In the genomic region with DNA sequence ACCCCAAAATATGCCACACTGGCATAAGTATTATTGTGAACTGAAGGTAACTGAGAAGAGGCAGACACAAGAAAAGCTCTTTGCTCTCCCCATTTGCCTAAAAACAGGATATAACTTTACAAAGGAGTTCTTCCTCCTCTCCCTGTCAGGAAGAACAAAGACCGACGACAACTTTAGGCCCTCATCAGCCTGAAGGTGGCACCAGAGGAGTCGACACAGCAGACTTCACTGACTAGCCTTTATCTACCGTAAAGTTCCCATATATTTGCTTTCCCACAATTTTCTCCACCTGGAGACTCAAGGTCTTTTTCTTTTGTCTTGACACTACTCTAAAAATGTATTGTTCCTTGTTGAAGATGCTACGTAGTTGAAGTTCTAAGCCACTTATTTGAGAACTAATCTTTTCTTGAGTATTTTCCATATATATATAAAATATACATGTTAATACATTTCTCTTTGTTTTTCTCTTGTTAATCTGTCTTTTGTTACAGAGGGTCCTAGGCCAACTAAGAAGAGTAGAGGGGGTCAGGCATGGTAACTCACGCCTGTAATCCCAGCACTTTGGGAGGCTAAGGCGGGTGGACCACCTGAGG, we compare ENCODE assay signal across 7 cellular contexts. TPM values are rescaled to one million over a fixed set of nuclear protein-coding genes. Genes with fewer than 3 reads are reported as not detected.
DNase-seq lines count a peak whose midpoint lies in the region; ATAC-seq, FAIRE-seq and TF ChIP-seq lines count a peak whose summit lies in the region.

No MANE protein-coding gene starts in this region.

- H3K27me3 ChIP-seq in H1 (replicated peaks in 1 of 4; ENCODE audit: control insufficient read depth in 3 of 4, extremely low read depth in 1 of 4, insufficient read depth in 3 of 4, low read length in 3 of 4): no peaks in the 10 kb centered on the region
- H3K27me3 ChIP-seq in upper lobe of left lung: no peaks in the 10 kb centered on the region

- no peak overlapping the region for H3K23ac ChIP-seq in H1 (ENCODE audit: insufficient read length)

- H4K8ac ChIP-seq in H1 (ENCODE audit: extremely low read depth, insufficient read depth, low read length): no peak overlapping the region

- no peak overlapping the region for H2BK5ac ChIP-seq in H1 (ENCODE audit: low read depth, low read length)

- H2BK20ac ChIP-seq in H1 (ENCODE audit: low read length): peak overlapping the region; percentile 43; the same call in 1 of the 2 replicates

- H3K79me2 ChIP-seq in H1 (ENCODE audit: control insufficient read depth in 1 of 2, insufficient read depth in 2 of 2, low read length in 2 of 2): no peaks in the 10 kb centered on the region

- H3K36me3 ChIP-seq in H1 (ENCODE audit: control insufficient read depth in 2 of 4, insufficient read depth in 4 of 4, low read length in 3 of 4): no peaks in the 10 kb centered on the region
- H3K36me3 ChIP-seq in upper lobe of left lung: no peaks in the 10 kb centered on the region

- H3K4me3 ChIP-seq in H1 (ENCODE audit: extremely low read depth in 1 of 4, insufficient read depth in 2 of 4, low read depth in 3 of 4, low read length in 4 of 4) (no peak overlapping the region), upper lobe of left lung (no peak overlapping the region)

- H2AFZ ChIP-seq in H1 (ENCODE audit: low read length): peak overlapping the region; percentile 96; the same call in 1 of the 2 replicates

- H3K27ac ChIP-seq in H1 (ENCODE audit: low read depth, low read length): no peak overlapping the region
- H3K27ac ChIP-seq in upper lobe of left lung: peak overlapping the region in 3 of 4 donors; percentile 17 to 55 (median 42)

- TF ChIP-seq EP300 in H1 (IDR thresholded peaks at IDR 0.05; ENCODE audit: borderline replicate concordance in 1 of 2, low read depth in 2 of 2, low read length in 2 of 2) (no peak), upper lobe of left lung (IDR thresholded peaks at IDR 0.05) (no peak)

- H3K18ac ChIP-seq in H1 (ENCODE audit: extremely low read depth, low read length): 0 out of 2 replicates have a peak overlapping the region, but pooled peaks have one; percentile 25

- POLR2A ChIA-PET in H1 (lab: Charles Lee; ENCODE audit: partially characterized antibody): interaction anchor here (0.6 to 1.3 kb wide), 3 partner anchors 55 to 1161 kb away, joined by 3 to 4 read pairs (median 3); no protein-coding TSS in a partner anchor

- H3K56ac ChIP-seq in H1 (replicated peaks; ENCODE audit: insufficient read length, low read depth, low read length): no peak overlapping the region

- H3K4ac ChIP-seq in H1 (replicated peaks; ENCODE audit: insufficient read length, low read depth, low read length): no peak overlapping the region

- H4K91ac ChIP-seq in H1 (replicated peaks; ENCODE audit: insufficient read length, low read length): no peak overlapping the region

- no peak overlapping the region for H3K9ac ChIP-seq in H1 (replicated peaks in 1 of 4; ENCODE audit: extremely low read depth in 1 of 4, low read depth in 3 of 4, low read length in 3 of 4)

- H2AK5ac ChIP-seq in H1 (ENCODE audit: low read depth, low read length): no peak overlapping the region

- H4K20me1 ChIP-seq in H1 (replicated peaks in 1 of 2; ENCODE audit: control insufficient read depth in 1 of 2, insufficient read depth in 2 of 2, low read length in 2 of 2): no peaks in the 10 kb centered on the region

- 39% methylated on average over 7 of the region's 7 CpGs; no CpG with 5 or more reads in 1 of the 2 experiments for WGBS in H1 (ENCODE audit: extremely low coverage in 1 of 2, insufficient coverage in 1 of 2, insufficient read length in 1 of 2, insufficient replicate concordance in 2 of 2, low coverage in 1 of 2, low lambda C conversion rate in 2 of 2, missing lambda C conversion rate in 1 of 2), 2 experiments
- 38 to 45% methylated on average over 7 of the region's 7 CpGs for WGBS in upper lobe of left lung, 2 donors

- in situ Hi-C loops in SK-MEL-5 (cut with HindIII; ENCODE audit: low pct_unique_long_range_greater_than_20kb, low sequenced_read_pairs): no loop called here

- H3K14ac ChIP-seq in H1 (ENCODE audit: insufficient read length): no peak overlapping the region

- H2BK15ac ChIP-seq in H1 (ENCODE audit: low read length): no peak overlapping the region

- peak; percentile 66 to 76 (median 67) for TF ChIP-seq CTCF in H1 (IDR thresholded peaks at IDR 0.05; ENCODE audit: control extremely low read depth in 1 of 3, insufficient read depth in 1 of 3, low read depth in 1 of 3, low read length in 3 of 3)
- peak; percentile 31 to 50 (median 35) for TF ChIP-seq CTCF in upper lobe of left lung (IDR thresholded peaks at IDR 0.05)

- no peak overlapping the region for H2BK12ac ChIP-seq in H1 (ENCODE audit: low read depth, low read length)

- no peaks in the 10 kb centered on the region for H3K9me3 ChIP-seq in H1 (ENCODE audit: insufficient read depth in 2 of 2, low read depth in 1 of 2, low read length in 1 of 2)
- no peaks in the 10 kb centered on the region for H3K9me3 ChIP-seq in upper lobe of left lung

- no peak overlapping the region; a peak in 1 of 4 replicates for H3K4me2 ChIP-seq in H1 (ENCODE audit: insufficient read depth in 1 of 2, low read depth in 2 of 2, low read length in 2 of 2)

- no peaks in the 10 kb centered on the region for H3K79me1 ChIP-seq in H1 (ENCODE audit: low read depth, low read length)

- no peak overlapping the region for H4K5ac ChIP-seq in H1 (ENCODE audit: insufficient read length, low read depth, low read length)

- H3K23me2 ChIP-seq in H1 (ENCODE audit: low read depth, low read length): no peaks in the 10 kb centered on the region

- CTCF ChIA-PET in H1 (lab: Charles Lee; ENCODE audit: partially characterized antibody): interaction anchor here (1.0 to 15.2 kb wide), 12 partner anchors 9 to 102 kb away, joined by 3 to 198 read pairs (median 6); partner anchors contain the start of gene XIRP1

- TF ChIP-seq POLR2A in H1 (IDR thresholded peaks at IDR 0.05; ENCODE audit: control extremely low read depth in 1 of 2, low read depth in 2 of 2, low read length in 2 of 2) (no peak), upper lobe of left lung (IDR thresholded peaks at IDR 0.05) (no peak)

- peak; percentile 68 for FAIRE-seq in H1 (lab: Jason Lieb, UNC)

- no peak overlapping the region for H2BK120ac ChIP-seq in H1 (replicated peaks; ENCODE audit: low read depth, low read length)

- H3K4me1 ChIP-seq in H1 (replicated peaks in 1 of 4; ENCODE audit: control insufficient read depth in 3 of 4, insufficient read depth in 4 of 4, low read length in 3 of 4) (peaks cover 0 to 11% (median 6%) of the 10 kb centered on the region in 4 experiments; a peak in 5 of 7 replicates), upper lobe of left lung (peaks cover 4 to 8% (median 5%) of the 10 kb centered on the region in 4 donors)

- peak; percentile 58 to 71 for TF ChIP-seq RAD21 in H1 (IDR thresholded peaks at IDR 0.05 in 1 of 2, conservative IDR thresholded peaks at IDR 0.05 in 1 of 2; ENCODE audit: low read depth in 2 of 2, low read length in 2 of 2)

- DNase-seq in ELF-1 (ENCODE audit: low read depth, low spot score) (peak; percentile 65), SK-MEL-5 (ENCODE audit: low read depth, low spot score) (peak; percentile 71), H1 (ENCODE audit: low read depth in 1 of 2, low spot score in 2 of 2) (no peak), lung microvascular endothelial cell (ENCODE audit: low read depth in 2 of 2) (peak; percentile 73 to 78), upper lobe of left lung (peak in 1 of 2 donors; percentile 61)

- ATAC-seq in HG02759 (IDR thresholded peaks at IDR 0.05; ENCODE audit: unreplicated experiment) (peak; percentile 48), upper lobe of left lung (ENCODE audit: low FRiP score in 2 of 2) (peak in 1 of 2 donors; percentile 84), HG02870 (IDR thresholded peaks at IDR 0.05; ENCODE audit: unreplicated experiment) (no peak)

TF ChIP-seq in H1, 55 proteins besides CTCF, POLR2A, EP300 and RAD21 (continues in another document):
- TF ChIP-seq CTBP2 (IDR thresholded peaks at IDR 0.05; ENCODE audit: borderline replicate concordance, insufficient read depth, insufficient read length, low read length) (no peak), EZH2 (IDR thresholded peaks at IDR 0.05; ENCODE audit: low read depth, low read length, severe bottlenecking) (no peak), TAF7 (optimal IDR thresholded peaks at IDR 0.05; ENCODE audit: borderline replicate concordance, low read depth, low read length) (no peak), TAF1 (IDR thresholded peaks at IDR 0.05; ENCODE audit: low read depth, low read length) (0 out of 2 replicates have a peak, but pooled peaks have one; percentile 41)

RNA-seq across cellular contexts. Expression of gene XIRP1, which starts 16.2 kb away (rescaled TPM):
- 0.03 TPM in 1 of 2 replicates, not detected in the other for total RNA-seq in SK-MEL-5 (2014; rRNA removed; shearing (Covaris generic))
- not detected in 2 replicates for polyA plus RNA-seq in SK-MEL-5 (2015; cell fraction: cytosol; rRNA removed)
- not detected in 2 replicates for polyA plus RNA-seq in SK-MEL-5 (2015; cell fraction: nucleus; rRNA removed)
- total RNA-seq in H1 (2021; fragmentation: NEBNext Ultra II Directional; extraction: Animal tissue kit (Norgen Biotek cat#: 25700)): not detected in 2 replicates
- polyA plus RNA-seq in H1 (2011; rRNA removed): not detected in 2 replicates
- not detected for polyA plus RNA-seq in H1 (2011; cell fraction: cytosol; rRNA removed)
- not detected for polyA plus RNA-seq in H1 (2011; cell fraction: nucleus; rRNA removed)
- not detected in 4 replicates for polyA plus RNA-seq in H1 (2012, experiment 1 of 2)
- polyA plus RNA-seq in H1 (2012, experiment 2 of 2): not detected
- polyA plus RNA-seq in H1 (2013, experiment 1 of 2): not detected
- polyA plus RNA-seq in H1 (2013, experiment 2 of 2): not detected
- polyA minus RNA-seq in H1 (2011; rRNA and poly(A)+ RNA removed): not detected in 2 replicates
- not detected for polyA minus RNA-seq in H1 (2011; cell fraction: cytosol; rRNA and poly(A)+ RNA removed)
- not detected for polyA minus RNA-seq in H1 (2011; cell fraction: nucleus; rRNA and poly(A)+ RNA removed)
- total RNA-seq in lung microvascular endothelial cell: not detected in 2 replicates
- 1 to 10 TPM in 1 of 6 donors, under 1 TPM in 2, not detected in 3; 0.07 to 1.2 (median 0.10) TPM for total RNA-seq in upper lobe of left lung

RNA-seq across cellular contexts. Expression of gene CSRNP1, which starts 55.2 kb away (rescaled TPM):
- total RNA-seq in SK-MEL-5 (2014; rRNA removed; shearing (Covaris generic)): 4.2 and 5.2 TPM in 2 replicates
- polyA plus RNA-seq in SK-MEL-5 (2015; cell fraction: cytosol; rRNA removed): 5.6 and 6.8 TPM in 2 replicates
- 5.8 and 6.8 TPM in 2 replicates for polyA plus RNA-seq in SK-MEL-5 (2015; cell fraction: nucleus; rRNA removed)
- total RNA-seq in H1 (2021; fragmentation: NEBNext Ultra II Directional; extraction: Animal tissue kit (Norgen Biotek cat#: 25700)): 7.1 and 8.3 TPM in 2 replicates
- 6.7 and 10.9 TPM in 2 replicates for polyA plus RNA-seq in H1 (2011; rRNA removed)
- 9.2 TPM for polyA plus RNA-seq in H1 (2011; cell fraction: cytosol; rRNA removed)
- polyA plus RNA-seq in H1 (2011; cell fraction: nucleus; rRNA removed): 16.9 TPM
- polyA plus RNA-seq in H1 (2012, experiment 1 of 2): 6.3 to 8.1 TPM (median 7.5 TPM) in 4 replicates
- 10.1 TPM for polyA plus RNA-seq in H1 (2012, experiment 2 of 2)
- 4.0 TPM for polyA plus RNA-seq in H1 (2013, experiment 1 of 2)
- 3.9 TPM for polyA plus RNA-seq in H1 (2013, experiment 2 of 2)
- polyA minus RNA-seq in H1 (2011; rRNA and poly(A)+ RNA removed): 9.9 and 16.1 TPM in 2 replicates
- 7.6 TPM for polyA minus RNA-seq in H1 (2011; cell fraction: cytosol; rRNA and poly(A)+ RNA removed)
- 11.4 TPM for polyA minus RNA-seq in H1 (2011; cell fraction: nucleus; rRNA and poly(A)+ RNA removed)
- total RNA-seq in lung microvascular endothelial cell: 7.6 and 10.5 TPM in 2 replicates
- total RNA-seq in upper lobe of left lung: 100 to 1,000 TPM in 1 of 6 donors, 10 to 100 TPM in 5; 32.5 to 128 (median 82.4) TPM

Comparison
In these comparisons a context has a peak if more than half of its experiments do, and no peak if none do; other contexts are left out.
1. DNase-seq: peak in ELF-1 (single experiment), SK-MEL-5 (single experiment) and lung microvascular endothelial cell (2 of 2); none in H1 (0 of 2).